In the genomic region with DNA sequence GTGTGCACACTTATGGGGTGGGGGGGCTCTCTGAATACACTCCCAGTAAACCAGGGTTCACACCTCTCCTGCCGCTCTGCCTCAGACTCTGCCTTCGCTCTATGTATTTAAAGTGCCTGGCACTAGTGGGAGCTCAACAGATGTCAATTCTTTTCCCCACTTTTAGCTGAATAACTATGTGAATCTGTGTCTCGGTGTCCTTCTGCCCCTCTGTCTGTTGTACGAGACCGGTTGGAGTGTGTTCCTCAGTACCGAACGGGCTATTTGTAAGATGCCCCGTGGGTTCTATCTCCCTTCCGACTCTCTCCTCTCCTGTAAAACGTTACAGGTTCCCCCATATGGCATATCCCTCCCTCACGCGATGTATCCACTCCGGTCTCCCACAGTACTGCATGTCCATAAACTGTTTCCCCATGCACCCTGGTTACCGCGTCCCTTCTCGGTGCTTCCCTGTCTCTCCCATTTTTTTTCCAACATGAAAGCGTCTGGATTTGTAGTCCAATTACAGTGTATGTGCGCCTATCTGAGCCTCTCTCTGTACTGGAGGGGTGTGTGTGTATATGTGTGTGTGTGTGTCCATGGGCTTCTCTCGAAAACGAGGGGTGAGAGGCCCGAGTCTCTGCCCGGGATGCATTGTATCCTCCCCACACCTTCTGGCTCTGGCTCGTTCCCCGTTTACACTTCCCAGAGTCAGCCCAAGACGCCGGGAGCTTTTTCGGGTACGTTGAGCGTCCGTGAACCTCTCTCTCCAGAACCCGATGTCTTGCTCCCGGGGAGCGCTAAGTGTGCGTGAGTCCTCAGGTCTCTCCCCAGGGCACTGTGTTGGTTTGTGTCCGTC, we compare ENCODE assay signal across 8 cellular contexts. TPM values are rescaled to one million over a fixed set of nuclear protein-coding genes. Genes with fewer than 3 reads are reported as not detected.
DNase-seq lines count a peak whose midpoint lies in the region; ATAC-seq and TF ChIP-seq lines count a peak whose summit lies in the region.

No MANE protein-coding gene starts in this region.

- ATAC-seq in GM19455 (IDR thresholded peaks at IDR 0.05; ENCODE audit: unreplicated experiment), result no peak

- TF ChIP-seq CTCF in brain microvascular endothelial cell (IDR thresholded peaks at IDR 0.05; ENCODE audit: low read depth, low read length, missing control alignments) (no peak), smooth muscle cell (IDR thresholded peaks at IDR 0.05; ENCODE audit: borderline replicate concordance, insufficient read depth, poor library complexity, severe bottlenecking) (no peak)

- H2AFZ ChIP-seq in smooth muscle cell (ENCODE audit: low read depth), result no peak overlapping the region

- H3K4me3 ChIP-seq in brain microvascular endothelial cell (ENCODE audit: low read depth, low read length) (peak overlapping the region; percentile 81), smooth muscle cell (peak overlapping the region; percentile 77)

- H3K9ac ChIP-seq in ES-I3 (ENCODE audit: low read depth, low read length) (peak overlapping the region; percentile 90), smooth muscle cell (ENCODE audit: low read depth) (peak overlapping the region; percentile 96)

- H3F3A ChIP-seq in smooth muscle cell (ENCODE audit: low read depth), result peaks cover 5% of the 10 kb centered on the region

- H3K36me3 ChIP-seq in ES-I3 (ENCODE audit: insufficient read depth, low read length) (no peaks in the 10 kb centered on the region), brain microvascular endothelial cell (replicated peaks) (no peaks in the 10 kb centered on the region), smooth muscle cell (ENCODE audit: low read depth) (no peaks in the 10 kb centered on the region)

- no peaks in the 10 kb centered on the region for H3K27me3 ChIP-seq in brain microvascular endothelial cell (replicated peaks)
- H3K27me3 ChIP-seq in smooth muscle cell (ENCODE audit: low read depth), result no peaks in the 10 kb centered on the region

- in situ Hi-C loops in brain microvascular endothelial cell (cut with HindIII; ENCODE audit: low pct_ligation_motif_present, low sequenced_read_pairs), result loop anchor here (10.0 kb wide), 1 partner anchor 375 kb away; no protein-coding TSS in a partner anchor

- H3K27ac ChIP-seq in brain microvascular endothelial cell, result peak overlapping the region; percentile 96
- peak overlapping the region; percentile 94 for H3K27ac ChIP-seq in smooth muscle cell (ENCODE audit: low read depth)

- H3K4me2 ChIP-seq in smooth muscle cell, result peak overlapping the region; percentile 98

- H3K79me2 ChIP-seq in smooth muscle cell (ENCODE audit: low read depth), result peaks cover 60% of the 10 kb centered on the region

- H4K20me1 ChIP-seq in smooth muscle cell (ENCODE audit: low read depth), result peaks cover 60% of the 10 kb centered on the region

- H3K9me3 ChIP-seq in ES-I3 (ENCODE audit: control insufficient read depth, insufficient read depth, low read length) (no peaks in the 10 kb centered on the region), smooth muscle cell (replicated peaks; ENCODE audit: low read depth) (no peaks in the 10 kb centered on the region)

- H3K4me1 ChIP-seq in ES-I3 (ENCODE audit: insufficient read depth, low read length) (peaks cover 26% of the 10 kb centered on the region), smooth muscle cell (ENCODE audit: low read depth) (peaks cover 25% of the 10 kb centered on the region)

- DNase-seq in NCI-H146 treated with DMSO at 0.1 percent for 48 hours (lab: John Stamatoyannopoulos, UW; ENCODE audit: unreplicated experiment) (peak; percentile 1), brain microvascular endothelial cell (peak; percentile 36), iris pigment epithelial cell (ENCODE audit: low read depth) (peak; percentile 47), smooth muscle cell (lab: John Stamatoyannopoulos, UW; ENCODE audit: unreplicated experiment) (no peak), D341Med (ENCODE audit: low spot score) (no peak), HuH-7 (ENCODE audit: low spot score) (no peak)

- WGBS in smooth muscle cell (ENCODE audit: low lambda C conversion rate), result 16% methylated on average over 34 of the region's 35 CpGs

RNA-seq across cellular contexts. Expression of a gene that starts 1.5 kb away (rescaled TPM):
- total RNA-seq in smooth muscle cell, result 49.9 and 67.9 TPM in 2 replicates
- 14.4 and 30.9 TPM in 2 replicates for polyA plus RNA-seq in smooth muscle cell

Comparison
In these comparisons a context has a peak if more than half of its experiments do, and no peak if none do; other contexts are left out.
1. DNase-seq: peak in NCI-H146 treated with DMSO at 0.1 percent for 48 hours (single experiment), brain microvascular endothelial cell (single experiment) and iris pigment epithelial cell (single experiment); none in smooth muscle cell (single experiment), D341Med (single experiment) and HuH-7 (single experiment).